ENCODE assay signal across 27 cellular contexts in genomic region chr12:119864591-119864990, GRCh38.
"Had no signal": no experiment of that assay in that cellular context is flagged by ENCODE, and none has a peak within 500 bp of the region (broad histone marks: within the 10 kb centered on the region; RNA-seq: fewer than 3 reads in every experiment).

No MANE protein-coding gene starts in this region.

- H3K79me2 ChIP-seq: hepatocyte had no signal

- H3K27me3 Mint-ChIP-seq: naive B cell; stimulated activated memory B cell treated with anti-CD40 and anti-IgM and Interleukin-4, amounts not matched to agents 10 μg/mL and 1 μg/mL and 100 μg/mL, for 72 hours; stimulated activated naive CD8-positive, alpha-beta T cell treated with anti-CD3 and anti-CD28 coated beads, Interleukin-15, amount 100 ng/mL, for 72 hours; type B pancreatic cell had no signal

- H3K27ac ChIP-seq: hepatocyte, left ventricle myocardium inferior, pancreas, prostate gland, spleen, tibial nerve, uterus had no signal

- H3K4me3 ChIP-seq: hepatocyte, left ventricle myocardium inferior, lung, pancreas, prostate gland, spleen, tibial nerve, uterus had no signal

- H3K9me3 ChIP-seq: left ventricle myocardium inferior, pancreas, prostate gland, spleen, tibial nerve, uterus had no signal

- H2AFZ ChIP-seq: hepatocyte had no signal

- H3K36me3 ChIP-seq: left ventricle myocardium inferior, pancreas, prostate gland, tibial nerve, uterus had no signal

- ATAC-seq: natural killer cell; pancreas; right cardiac atrium; sciatic nerve; stimulated activated memory B cell treated with anti-CD40 and anti-IgM and Interleukin-4, amounts not matched to agents 10 μg/mL and 1 μg/mL and 100 μg/mL, for 72 hours; stimulated activated naive CD8-positive, alpha-beta T cell treated with anti-CD3 and anti-CD28 coated beads, Interleukin-15, amount 100 ng/mL, for 72 hours had no signal

- DNase-seq: islet precursor cell; left ventricle myocardium inferior; mesendoderm; naive B cell; natural killer cell; pancreas; posterior cingulate gyrus; retina; right cardiac atrium; small intestine; spleen; stimulated activated CD4-positive, alpha-beta T cell treated with anti-CD3 and anti-CD28 coated beads, Interleukin-1b, Interleukin-23, amount 100 ng/mL, for 48 hours; stimulated activated CD4-positive, alpha-beta T cell treated with anti-CD3 and anti-CD28 coated beads, Interleukin-2, amount 100 ng/mL, for 48 hours; stimulated activated CD4-positive, alpha-beta T cell treated with anti-CD3 and anti-CD28 coated beads, Interleukin-4, amount 100 ng/mL, for 4 hours; stimulated activated CD8-positive, alpha-beta memory T cell treated with anti-CD3 and anti-CD28 coated beads, Interleukin-4, amount 100 ng/mL, for 48 hours; stimulated activated naive CD4-positive, alpha-beta T cell treated with Interleukin-2 at 50 U/mL for 16 hours; stimulated activated naive CD8-positive, alpha-beta T cell treated with anti-CD3 and anti-CD28 coated beads, Interleukin-15, amount 100 ng/mL, for 72 hours; substantia nigra; uterus had no signal

- H3K9me3 Mint-ChIP-seq: mesothelial cell of epicardium; naive B cell; natural killer cell; stimulated activated memory B cell treated with anti-CD40 and anti-IgM and Interleukin-4, amounts not matched to agents 10 μg/mL and 1 μg/mL and 100 μg/mL, for 72 hours; stimulated activated naive CD8-positive, alpha-beta T cell treated with anti-CD3 and anti-CD28 coated beads, Interleukin-15, amount 100 ng/mL, for 72 hours; type B pancreatic cell had no signal

- H3K36me3 Mint-ChIP-seq: naive B cell; natural killer cell; stimulated activated memory B cell treated with anti-CD40 and anti-IgM and Interleukin-4, amounts not matched to agents 10 μg/mL and 1 μg/mL and 100 μg/mL, for 72 hours had no signal

- H3K4me1 ChIP-seq: left ventricle myocardium inferior, pancreas, prostate gland, spleen, tibial nerve, uterus had no signal

- H3K27ac Mint-ChIP-seq: mesothelial cell of epicardium; naive B cell; natural killer cell; stimulated activated memory B cell treated with anti-CD40 and anti-IgM and Interleukin-4, amounts not matched to agents 10 μg/mL and 1 μg/mL and 100 μg/mL, for 72 hours; stimulated activated naive CD8-positive, alpha-beta T cell treated with anti-CD3 and anti-CD28 coated beads, Interleukin-15, amount 100 ng/mL, for 72 hours; type B pancreatic cell had no signal

- H3K4me1 Mint-ChIP-seq: mesothelial cell of epicardium; naive B cell; natural killer cell; stimulated activated memory B cell treated with anti-CD40 and anti-IgM and Interleukin-4, amounts not matched to agents 10 μg/mL and 1 μg/mL and 100 μg/mL, for 72 hours; stimulated activated naive CD8-positive, alpha-beta T cell treated with anti-CD3 and anti-CD28 coated beads, Interleukin-15, amount 100 ng/mL, for 72 hours had no signal

- H3K4me3 Mint-ChIP-seq: mesothelial cell of epicardium; naive B cell; natural killer cell; stimulated activated memory B cell treated with anti-CD40 and anti-IgM and Interleukin-4, amounts not matched to agents 10 μg/mL and 1 μg/mL and 100 μg/mL, for 72 hours; stimulated activated naive CD8-positive, alpha-beta T cell treated with anti-CD3 and anti-CD28 coated beads, Interleukin-15, amount 100 ng/mL, for 72 hours; type B pancreatic cell had no signal

- H3K27me3 ChIP-seq: hepatocyte, pancreas, spleen, tibial nerve, uterus had no signal

- H3K4me2 ChIP-seq: hepatocyte had no signal
